In genomic region chr12:57471661-57472060, GRCh38 we compare ENCODE assay signal across 19 cellular contexts. TPM values are rescaled to one million over a fixed set of nuclear protein-coding genes. Genes with fewer than 3 reads are reported as not detected.
"Had no signal": no experiment of that assay in that cellular context is flagged by ENCODE, and none has a peak within 500 bp of the region (broad histone marks: within the 10 kb centered on the region; RNA-seq: fewer than 3 reads in every experiment).

No MANE protein-coding gene starts in this region.

- H3K27me3 Mint-ChIP-seq: activated CD4-positive, alpha-beta memory T cell treated with anti-CD3 and anti-CD28 coated beads, Interleukin-2, amount 10 ng/mL, durations not matched to agents 7 days and 5 days had no signal

- H3K4me3 Mint-ChIP-seq: activated CD4-positive, alpha-beta memory T cell treated with anti-CD3 and anti-CD28 coated beads, Interleukin-2, amount 10 ng/mL, durations not matched to agents 7 days and 5 days; nephron had no signal

- H3K4me3 ChIP-seq: ascending aorta, breast epithelium, gastrocnemius medialis, left lung, prostate gland, skin epidermis, transverse colon had no signal

- H3K27ac ChIP-seq: ascending aorta, breast epithelium, gastrocnemius medialis, prostate gland, skin epidermis, transverse colon had no signal

- DNase-seq: activated CD4-positive, alpha-beta memory T cell treated with anti-CD3 and anti-CD28 coated beads, Interleukin-2, amount 10 ng/mL, durations not matched to agents 7 days and 5 days; activated CD4-positive, alpha-beta T cell treated with anti-CD3 and anti-CD28 coated beads for 4 hours; activated naive CD4-positive, alpha-beta T cell treated with Interleukin-2 at 50 U/mL for 16 hours; erythroblast; gastrocnemius medialis; left lung; mammary epithelial cell; stimulated activated CD4-positive, alpha-beta T cell treated with anti-CD3 and anti-CD28 coated beads, Interleukin-4, amount 100 ng/mL, for 24 hours; stimulated activated naive CD8-positive, alpha-beta T cell treated with anti-CD3 and anti-CD28 coated beads, Interleukin-15, Interleukin-2, amounts not matched to agents 100 U/mL and 50 U/mL, for 24 hours; T-helper 1 cell had no signal

- H3K27ac Mint-ChIP-seq: activated CD4-positive, alpha-beta memory T cell treated with anti-CD3 and anti-CD28 coated beads, Interleukin-2, amount 10 ng/mL, durations not matched to agents 7 days and 5 days; nephron had no signal

- H3K9me3 Mint-ChIP-seq: activated CD4-positive, alpha-beta memory T cell treated with anti-CD3 and anti-CD28 coated beads, Interleukin-2, amount 10 ng/mL, durations not matched to agents 7 days and 5 days; nephron had no signal

- H3K36me3 ChIP-seq: ascending aorta, breast epithelium, gastrocnemius medialis, prostate gland, transverse colon had no signal

- ATAC-seq: gastrocnemius medialis; left lung; right cardiac atrium; stimulated activated naive CD8-positive, alpha-beta T cell treated with anti-CD3 and anti-CD28 coated beads, Interleukin-15, Interleukin-2, amounts not matched to agents 100 U/mL and 50 U/mL, for 24 hours had no signal

- H3K9me3 ChIP-seq: ascending aorta, breast epithelium, gastrocnemius medialis, left lung, prostate gland, transverse colon had no signal

RNA-seq across cellular contexts. Expression of gene ARHGAP9, which starts 8.0 kb away (rescaled TPM):
- total RNA-seq: dermis microvascular lymphatic vessel endothelial cell had no signal

RNA-seq across cellular contexts. Expression of gene INHBE, which starts 16.6 kb away (rescaled TPM):
- total RNA-seq: ascending aorta, breast epithelium, dermis microvascular lymphatic vessel endothelial cell, prostate gland, right cardiac atrium, transverse colon had no signal

RNA-seq across cellular contexts. Expression of gene INHBC, which starts 37.1 kb away (rescaled TPM):
- total RNA-seq: activated CD4-positive, alpha-beta memory T cell treated with anti-CD3 and anti-CD28 coated beads, Interleukin-2, amount 10 ng/mL, durations not matched to agents 7 days and 5 days; ascending aorta; breast epithelium; dermis microvascular lymphatic vessel endothelial cell; left lung; omental fat pad; right cardiac atrium; transverse colon had no signal
